1 cellular context compared by ENCODE assay signal in genomic region chr9:29625292-29625731, GRCh38.
TF ChIP-seq lines count a peak whose summit lies in the region.

No MANE protein-coding gene starts in this region.

TF ChIP-seq in GM23338, 12 proteins besides CTCF, POLR2A, EP300 and RAD21 (continued from another document):
- TF ChIP-seq REST (IDR thresholded peaks at IDR 0.05; ENCODE audit: unreplicated experiment), result no peak
- TF ChIP-seq EZH2phosphoT487 (IDR thresholded peaks at IDR 0.05; ENCODE audit: unreplicated experiment), result no peak
- no peak for TF ChIP-seq ZNF331 (CRISPR knock-in tag; IDR thresholded peaks at IDR 0.05; ENCODE audit: low read depth)
- no peak for TF ChIP-seq NANOG (IDR thresholded peaks at IDR 0.05; ENCODE audit: borderline replicate concordance)
- no peak for TF ChIP-seq JUNB (IDR thresholded peaks at IDR 0.05; ENCODE audit: unreplicated experiment)
- no peak for TF ChIP-seq STAT1 (IDR thresholded peaks at IDR 0.05; ENCODE audit: unreplicated experiment)
- no peak for TF ChIP-seq CREB1 (CRISPR knock-in tag; IDR thresholded peaks at IDR 0.05; ENCODE audit: low read depth)
- TF ChIP-seq ETS1 (IDR thresholded peaks at IDR 0.05), result no peak
- no peak for TF ChIP-seq ZNF462 (CRISPR knock-in tag; IDR thresholded peaks at IDR 0.05)
- TF ChIP-seq POLR2AphosphoS5 (IDR thresholded peaks at IDR 0.05; ENCODE audit: low read depth), result no peak
